In genomic region chr12:12804432-12804886, GRCh38 we compare ENCODE assay signal across 10 cellular contexts. TPM values are rescaled to one million over a fixed set of nuclear protein-coding genes. Genes with fewer than 3 reads are reported as not detected.
A peak's percentile ranks its signal among the peaks of the same experiment; 100 is the strongest.
DNase-seq lines count a peak whose midpoint lies in the region; ATAC-seq and TF ChIP-seq lines count a peak whose summit lies in the region.
"Had no signal": no experiment of that assay in that cellular context is flagged by ENCODE, and none has a peak within 500 bp of the region (broad histone marks: within the 10 kb centered on the region; RNA-seq: fewer than 3 reads in every experiment).

No MANE protein-coding gene starts in this region.

- no peak for TF ChIP-seq POLR2A in lower leg skin (IDR thresholded peaks at IDR 0.05)

- TF ChIP-seq CTCF in fibroblast of the aortic adventitia (IDR thresholded peaks at IDR 0.05; ENCODE audit: insufficient read depth, low read length) = no peak
- TF ChIP-seq CTCF in lower leg skin (IDR thresholded peaks at IDR 0.05) = no peak
- no peak for TF ChIP-seq CTCF in endothelial cell (IDR thresholded peaks at IDR 0.05; ENCODE audit: unreplicated experiment)

- peak overlapping the region; percentile 55 for H3K27ac ChIP-seq in subcutaneous abdominal adipose tissue (ENCODE audit: low read depth, low read length)
- H3K27ac ChIP-seq: body of pancreas had no signal

- H3K9me3 Mint-ChIP-seq in activated T-cell treated with anti-CD3 and anti-CD28 coated beads, Interleukin-2, amount 50 U/mL, for 72 hours = no peaks in the 10 kb centered on the region
- H3K9me3 Mint-ChIP-seq in activated T-cell treated with anti-CD3 and anti-CD28 coated beads, Interleukin-2, amount 50 U/mL, for 4 hours = no peaks in the 10 kb centered on the region
- no peaks in the 10 kb centered on the region for H3K9me3 Mint-ChIP-seq in T-cell
- H3K9me3 Mint-ChIP-seq in endothelial cell (ENCODE audit: unreplicated experiment) = no peaks in the 10 kb centered on the region

- peak overlapping the region; percentile 48 for H3K27ac Mint-ChIP-seq in activated T-cell treated with anti-CD3 and anti-CD28 coated beads, Interleukin-2, amount 50 U/mL, for 72 hours
- H3K27ac Mint-ChIP-seq in T-cell (peak overlapping the region; percentile 93 to 100), endothelial cell (ENCODE audit: unreplicated experiment) (no peak overlapping the region)

- H3K27me3 Mint-ChIP-seq in activated T-cell treated with anti-CD3 and anti-CD28 coated beads, Interleukin-2, amount 50 U/mL, for 72 hours (ENCODE audit: low read depth) = no peaks in the 10 kb centered on the region
- no peaks in the 10 kb centered on the region for H3K27me3 Mint-ChIP-seq in activated T-cell treated with anti-CD3 and anti-CD28 coated beads, Interleukin-2, amount 50 U/mL, for 4 hours (ENCODE audit: low read depth)
- H3K27me3 Mint-ChIP-seq in T-cell (no peaks in the 10 kb centered on the region), endothelial cell (ENCODE audit: unreplicated experiment) (peaks cover 2% of the 10 kb centered on the region)

- peaks cover 67% of the 10 kb centered on the region for H3K4me1 Mint-ChIP-seq in activated T-cell treated with anti-CD3 and anti-CD28 coated beads, Interleukin-2, amount 50 U/mL, for 72 hours (ENCODE audit: low read depth)
- peaks cover 68% of the 10 kb centered on the region for H3K4me1 Mint-ChIP-seq in activated T-cell treated with anti-CD3 and anti-CD28 coated beads, Interleukin-2, amount 50 U/mL, for 4 hours (ENCODE audit: low read depth)
- H3K4me1 Mint-ChIP-seq in T-cell (peaks cover 61 to 71% (median 65%) of the 10 kb centered on the region in 3 donors), endothelial cell (ENCODE audit: unreplicated experiment) (peaks cover 23% of the 10 kb centered on the region)

- H3K4me3 Mint-ChIP-seq in activated T-cell treated with anti-CD3 and anti-CD28 coated beads, Interleukin-2, amount 50 U/mL, for 72 hours = no peak overlapping the region
- no peak overlapping the region for H3K4me3 Mint-ChIP-seq in activated T-cell treated with anti-CD3 and anti-CD28 coated beads, Interleukin-2, amount 50 U/mL, for 4 hours
- H3K4me3 Mint-ChIP-seq in T-cell (no peak overlapping the region), endothelial cell (ENCODE audit: unreplicated experiment) (no peak overlapping the region)

- peaks cover 0 to 55% (median 26%) of the 10 kb centered on the region in 5 donors for H3K4me1 ChIP-seq in subcutaneous abdominal adipose tissue (ENCODE audit: control insufficient read depth in 5 of 5, insufficient read depth in 5 of 5, low read length in 5 of 5)
- H3K4me1 ChIP-seq: body of pancreas had no signal

- 55 to 58% methylated on average over 6 of the region's 6 CpGs for WGBS in lower leg skin, 2 donors

- no peaks in the 10 kb centered on the region for H3K9me3 ChIP-seq in subcutaneous abdominal adipose tissue (ENCODE audit: control insufficient read depth in 5 of 5, low read length in 5 of 5)
- H3K9me3 ChIP-seq: body of pancreas had no signal

- ATAC-seq in activated T-cell treated with anti-CD3 and anti-CD28 coated beads, Interleukin-2, amount 50 U/mL, for 72 hours (replicated peaks in 1 of 2) = no peak
- ATAC-seq in activated T-cell treated with anti-CD3 and anti-CD28 coated beads, Interleukin-2, amount 50 U/mL, for 4 hours = no peak
- ATAC-seq in T-cell (replicated peaks in 1 of 4) (no peak), HG03196 (IDR thresholded peaks at IDR 0.05; ENCODE audit: unreplicated experiment) (no peak)
- ATAC-seq: body of pancreas had no signal

- POLR2A ChIA-PET in T-cell (lab: Charles Lee) = interaction anchor here (0.7 to 1.0 kb wide), 3 partner anchors 9 to 429 kb away, joined by 3 to 5 read pairs (median 3); no protein-coding TSS in a partner anchor

- no peaks in the 10 kb centered on the region for H3K36me3 ChIP-seq in subcutaneous abdominal adipose tissue (ENCODE audit: control insufficient read depth in 5 of 5, insufficient read depth in 5 of 5, low read length in 5 of 5)

- H3K36me3 Mint-ChIP-seq in activated T-cell treated with anti-CD3 and anti-CD28 coated beads, Interleukin-2, amount 50 U/mL, for 72 hours (ENCODE audit: insufficient read depth in 2 of 2) = no peaks in the 10 kb centered on the region
- no peaks in the 10 kb centered on the region for H3K36me3 Mint-ChIP-seq in activated T-cell treated with anti-CD3 and anti-CD28 coated beads, Interleukin-2, amount 50 U/mL, for 4 hours (ENCODE audit: insufficient read depth)
- no peaks in the 10 kb centered on the region for H3K36me3 Mint-ChIP-seq in T-cell
- no peaks in the 10 kb centered on the region for H3K36me3 Mint-ChIP-seq in endothelial cell (ENCODE audit: low read depth, unreplicated experiment)

- no peaks in the 10 kb centered on the region for H3K27me3 ChIP-seq in subcutaneous abdominal adipose tissue (ENCODE audit: control insufficient read depth in 5 of 5, insufficient read depth in 4 of 5, low read length in 5 of 5)
- H3K27me3 ChIP-seq: body of pancreas had no signal

- intact Hi-C loops in lower leg skin (cut with DNase I; ENCODE audit: low total_unique reads) = no loop called here

- no peak overlapping the region for H3K4me3 ChIP-seq in fibroblast of the aortic adventitia (ENCODE audit: low read depth, low read length)
- no peak overlapping the region for H3K4me3 ChIP-seq in subcutaneous abdominal adipose tissue (ENCODE audit: low read depth in 1 of 5, low read length in 5 of 5)
- no peak overlapping the region for H3K4me3 ChIP-seq in lower leg skin (ENCODE audit: low read depth, poor library complexity, severe bottlenecking)
- H3K4me3 ChIP-seq: body of pancreas had no signal

- no peak for DNase-seq in activated T-cell treated with anti-CD3 and anti-CD28 coated beads, Interleukin-2, amount 50 U/mL, for 72 hours
- DNase-seq in activated T-cell treated with anti-CD3 and anti-CD28 coated beads, Interleukin-2, amount 50 U/mL, for 4 hours = no peak
- DNase-seq in T-cell = no peak
- peak; percentile 77 for DNase-seq in fibroblast of the aortic adventitia (ENCODE audit: low read depth)
- no peak for DNase-seq in lower leg skin (ENCODE audit: low spot score in 2 of 2)
- no peak for DNase-seq in endothelial cell (ENCODE audit: low spot score)
- DNase-seq: body of pancreas, NCI-H1417 had no signal

- CTCF ChIA-PET in T-cell (lab: Charles Lee) = interaction anchor here (0.6 to 1.5 kb wide), 5 partner anchors 15 to 148 kb away, joined by 3 to 9 read pairs (median 4); no protein-coding TSS in a partner anchor

- H3K9ac ChIP-seq in subcutaneous abdominal adipose tissue (ENCODE audit: low read length in 5 of 5) = no peak overlapping the region

RNA-seq across cellular contexts. Expression of gene DDX47, which starts 8.7 kb away (rescaled TPM):
- total RNA-seq in activated T-cell treated with anti-CD3 and anti-CD28 coated beads, Interleukin-2, amount 50 U/mL, for 72 hours = 10 to 100 TPM; 58.2 to 67.8 TPM
- 100 to 1,000 TPM; 128 to 141 (median 137) TPM for total RNA-seq in activated T-cell treated with anti-CD3 and anti-CD28 coated beads, Interleukin-2, amount 50 U/mL, for 4 hours
- 100 to 1,000 TPM in 2 of 5 donors, 10 to 100 TPM in 3; 60.4 to 141 (median 69.8) TPM for total RNA-seq in T-cell
- 55.3 and 68.4 TPM in 2 replicates for total RNA-seq in fibroblast of the aortic adventitia (ENCODE audit: low replicate concordance)
- total RNA-seq in lower leg skin = 10 to 100 TPM; 38.7 to 59.8 (median 55.4) TPM
- total RNA-seq in endothelial cell (ENCODE audit: unreplicated experiment) = 45.1 TPM

RNA-seq across cellular contexts. Expression of gene APOLD1, which starts 19.0 kb away (rescaled TPM):
- total RNA-seq in activated T-cell treated with anti-CD3 and anti-CD28 coated beads, Interleukin-2, amount 50 U/mL, for 72 hours = 10 to 100 TPM; 10.4 to 12.8 TPM
- total RNA-seq in activated T-cell treated with anti-CD3 and anti-CD28 coated beads, Interleukin-2, amount 50 U/mL, for 4 hours = 1 to 10 TPM; 1.2 to 1.6 (median 1.6) TPM
- total RNA-seq in T-cell (1 to 10 TPM in 4 of 5 donors, under 1 TPM in 1; 0.82 to 4.7 (median 3.8) TPM), fibroblast of the aortic adventitia (ENCODE audit: low replicate concordance) (3.6 and 9.2 TPM in 2 replicates), lower leg skin (10 to 100 TPM; 26.1 to 89.7 (median 34.7) TPM), endothelial cell (ENCODE audit: unreplicated experiment) (5.2 TPM)
